Comparison of ENCODE assay signal across 10 cellular contexts in genomic region chr12:66776974-66777373, GRCh38.
A peak's percentile ranks its signal among the peaks of the same experiment; 100 is the strongest.
DNase-seq lines count a peak whose midpoint lies in the region; ATAC-seq, FAIRE-seq and TF ChIP-seq lines count a peak whose summit lies in the region.
"Had no signal": no experiment of that assay in that cellular context is flagged by ENCODE, and none has a peak within 500 bp of the region (broad histone marks: within the 10 kb centered on the region; RNA-seq: fewer than 3 reads in every experiment).

No MANE protein-coding gene starts in this region.

- H3K36me3 Mint-ChIP-seq in HFFc6 (ENCODE audit: low read depth): no peaks in the 10 kb centered on the region; the same call in 1 of the 2 replicates

- H3K4me1 Mint-ChIP-seq in HFFc6 (ENCODE audit: low read depth): no peaks in the 10 kb centered on the region

- TF ChIP-seq CTCF in HFFc6 (IDR thresholded peaks at IDR 0.05): no peak

- H3K27me3 Mint-ChIP-seq in HFFc6 (ENCODE audit: insufficient read depth): no peaks in the 10 kb centered on the region

- H3K9me3 Mint-ChIP-seq in HFFc6: peaks cover 32% of the 10 kb centered on the region

- DNase-seq in activated CD8-positive, alpha-beta memory T cell treated with anti-CD3 and anti-CD28 coated beads, Interleukin-2, amount 50 U/mL, for 24 hours (ENCODE audit: extremely low read depth): peak; percentile 2
- DNase-seq in stimulated activated CD8-positive, alpha-beta memory T cell treated with anti-CD3 and anti-CD28 coated beads, Interleukin-12 subunit alpha, Interleukin-12 subunit beta, amount 100 ng/mL, for 4 hours (ENCODE audit: low read depth): peak; percentile 6
- DNase-seq in DMS79 treated with DMSO at 0.1 percent for 48 hours (lab: John Stamatoyannopoulos, UW): no peak
- DNase-seq in HFFc6: no peak
- DNase-seq in RCC 7860 (ENCODE audit: low spot score): no peak
- DNase-seq in kidney tubule cell (ENCODE audit: low spot score): no peak
- DNase-seq: psoas muscle had no signal

- no peak for FAIRE-seq in RCC 7860 (lab: Jason Lieb, UNC)
- FAIRE-seq: H1 had no signal

- no peak overlapping the region for H3K4me3 Mint-ChIP-seq in HFFc6

- ATAC-seq in GM19025 (IDR thresholded peaks at IDR 0.05; ENCODE audit: low read depth, unreplicated experiment) (peak; percentile 90), HG02885 (IDR thresholded peaks at IDR 0.05; ENCODE audit: poor library complexity, unreplicated experiment) (peak; percentile 98)
- ATAC-seq: psoas muscle had no signal

- no peak overlapping the region for H3K27ac Mint-ChIP-seq in HFFc6

Comparison
In these comparisons a context has a peak if more than half of its experiments do, and no peak if none do; other contexts are left out.
1. DNase-seq: peak in activated CD8-positive, alpha-beta memory T cell treated with anti-CD3 and anti-CD28 coated beads, Interleukin-2, amount 50 U/mL, for 24 hours (single experiment) and stimulated activated CD8-positive, alpha-beta memory T cell treated with anti-CD3 and anti-CD28 coated beads, Interleukin-12 subunit alpha, Interleukin-12 subunit beta, amount 100 ng/mL, for 4 hours (single experiment); none in DMS79 treated with DMSO at 0.1 percent for 48 hours (single experiment), HFFc6 (single experiment), RCC 7860 (single experiment) and kidney tubule cell (single experiment).